17 cellular contexts compared by ENCODE assay signal in genomic region chr1:94669213-94669612, GRCh38.
A peak's percentile ranks its signal among the peaks of the same experiment; 100 is the strongest.
DNase-seq lines count a peak whose midpoint lies in the region; TF ChIP-seq lines count a peak whose summit lies in the region.
"Had no signal": no experiment of that assay in that cellular context is flagged by ENCODE, and none has a peak within 500 bp of the region (broad histone marks: within the 10 kb centered on the region; RNA-seq: fewer than 3 reads in every experiment).

No MANE protein-coding gene starts in this region.

- H3K9me3 ChIP-seq in MG63 = no peaks in the 10 kb centered on the region
- H3K9me3 ChIP-seq: BLaER1 treated with 17β-estradiol and CSF1 and Interleukin-3, amounts not matched to agents 10 nM and 100 nM had no signal

- intact Hi-C loops in MCF 10A (cut with micrococcal nuclease) = no loop called here

- TF ChIP-seq CTCF in HFFc6 (IDR thresholded peaks at IDR 0.05) (no peak), progenitor cell of endocrine pancreas (IDR thresholded peaks at IDR 0.05; ENCODE audit: unreplicated experiment) (no peak), MCF 10A (IDR thresholded peaks at IDR 0.05; ENCODE audit: unreplicated experiment) (no peak)

- H3K4me1 Mint-ChIP-seq in HFFc6 (ENCODE audit: low read depth) (peaks cover 80% of the 10 kb centered on the region), progenitor cell of endocrine pancreas (ENCODE audit: low read depth) (peaks cover 26% of the 10 kb centered on the region), MCF 10A (ENCODE audit: insufficient read depth, unreplicated experiment) (peaks cover 5% of the 10 kb centered on the region)
- H3K4me1 Mint-ChIP-seq: CD8-positive, alpha-beta memory T cell had no signal

- H3K27ac Mint-ChIP-seq in HFFc6 (peak overlapping the region; percentile 58), progenitor cell of endocrine pancreas (peak overlapping the region; percentile 60), MCF 10A (ENCODE audit: low read depth, unreplicated experiment) (no peak overlapping the region)
- H3K27ac Mint-ChIP-seq: CD8-positive, alpha-beta memory T cell had no signal

- CTCF ChIA-PET in MCF 10A (lab: Yijun Ruan, JAX) = interaction anchor here (0.6 to 1.0 kb wide), 2 partner anchors 11 to 184 kb away, joined by 3 read pairs; no protein-coding TSS in a partner anchor

- peaks cover 12% of the 10 kb centered on the region for H3K36me3 Mint-ChIP-seq in HFFc6 (ENCODE audit: low read depth)
- peaks cover 22% of the 10 kb centered on the region for H3K36me3 Mint-ChIP-seq in progenitor cell of endocrine pancreas (ENCODE audit: insufficient read depth)
- no peaks in the 10 kb centered on the region for H3K36me3 Mint-ChIP-seq in MCF 10A (ENCODE audit: insufficient read depth, unreplicated experiment)
- H3K36me3 Mint-ChIP-seq: CD8-positive, alpha-beta memory T cell had no signal

- H3K27me3 Mint-ChIP-seq in HFFc6 (ENCODE audit: insufficient read depth) = peaks cover 2% of the 10 kb centered on the region; the same call in 1 of the 2 replicates
- H3K27me3 Mint-ChIP-seq in progenitor cell of endocrine pancreas = no peaks in the 10 kb centered on the region
- no peaks in the 10 kb centered on the region for H3K27me3 Mint-ChIP-seq in MCF 10A (ENCODE audit: insufficient read depth, unreplicated experiment)

- peak; percentile 17 for DNase-seq in HFFc6
- DNase-seq in NCI-H226 = peak; percentile 56
- DNase-seq in amniotic epithelial cell (ENCODE audit: low read depth) = peak; percentile 50
- no peak for DNase-seq in progenitor cell of endocrine pancreas (ENCODE audit: low spot score, unreplicated experiment)
- DNase-seq in NCI-H446 treated with DMSO at 0.1 percent for 48 hours (lab: John Stamatoyannopoulos, UW) = no peak
- no peak for DNase-seq in MG63
- DNase-seq in MCF 10A (ENCODE audit: unreplicated experiment) = no peak
- DNase-seq in activated CD4-positive, CD25-positive, alpha-beta regulatory T cell treated with anti-CD3 and anti-CD28 coated beads, Interleukin-2, amount 50 U/mL, for 72 hours = no peak
- DNase-seq: CD8-positive, alpha-beta memory T cell; DMS79; HCEC 1CT; KG1; NCI-H1105 treated with DMSO at 0.1 percent for 48 hours; NCI-H187; NCI-H510A; SIG-M5 had no signal

- no peaks in the 10 kb centered on the region for H3K36me3 ChIP-seq in MG63
- H3K36me3 ChIP-seq: BLaER1 treated with 17β-estradiol and CSF1 and Interleukin-3, amounts not matched to agents 10 nM and 100 nM had no signal

- H3K4me3 Mint-ChIP-seq in HFFc6 (no peak overlapping the region), progenitor cell of endocrine pancreas (ENCODE audit: low read depth) (no peak overlapping the region), MCF 10A (ENCODE audit: unreplicated experiment) (no peak overlapping the region)
- H3K4me3 Mint-ChIP-seq: CD8-positive, alpha-beta memory T cell had no signal

- no peak overlapping the region for H3K4me3 ChIP-seq in MG63
- H3K4me3 ChIP-seq: BLaER1 treated with 17β-estradiol and CSF1 and Interleukin-3, amounts not matched to agents 10 nM and 100 nM had no signal

- no TSS peak for BruUV-seq in MCF 10A (replicated peaks; lab: Mats Ljungman, UMichigan)

- no peaks in the 10 kb centered on the region for H3K27me3 ChIP-seq in MG63
- H3K27me3 ChIP-seq: BLaER1 treated with 17β-estradiol and CSF1 and Interleukin-3, amounts not matched to agents 10 nM and 100 nM had no signal

- POLR2A ChIA-PET in MCF 10A (lab: Yijun Ruan, JAX) = interaction anchor here (0.6 kb wide), 2 partner anchors 769 to 1274 kb away, joined by 3 read pairs; no protein-coding TSS in a partner anchor

- 0 out of 2 replicates have a peak, but pooled peaks cover 3% of the 10 kb centered on the region for H3K9me3 Mint-ChIP-seq in HFFc6
- peaks cover 3% of the 10 kb centered on the region for H3K9me3 Mint-ChIP-seq in progenitor cell of endocrine pancreas (ENCODE audit: low read depth)
- no peaks in the 10 kb centered on the region for H3K9me3 Mint-ChIP-seq in MCF 10A (ENCODE audit: unreplicated experiment)
- H3K9me3 Mint-ChIP-seq: CD8-positive, alpha-beta memory T cell had no signal

Comparison
In these comparisons a context has a peak if more than half of its experiments do, and no peak if none do; other contexts are left out.
1. DNase-seq: peak in HFFc6 (single experiment), NCI-H226 (single experiment) and amniotic epithelial cell (single experiment); none in progenitor cell of endocrine pancreas (single experiment), NCI-H446 treated with DMSO at 0.1 percent for 48 hours (single experiment), MG63 (single experiment), MCF 10A (single experiment) and activated CD4-positive, CD25-positive, alpha-beta regulatory T cell treated with anti-CD3 and anti-CD28 coated beads, Interleukin-2, amount 50 U/mL, for 72 hours (single experiment).